10 cellular contexts compared by ENCODE assay signal in the genomic region with DNA sequence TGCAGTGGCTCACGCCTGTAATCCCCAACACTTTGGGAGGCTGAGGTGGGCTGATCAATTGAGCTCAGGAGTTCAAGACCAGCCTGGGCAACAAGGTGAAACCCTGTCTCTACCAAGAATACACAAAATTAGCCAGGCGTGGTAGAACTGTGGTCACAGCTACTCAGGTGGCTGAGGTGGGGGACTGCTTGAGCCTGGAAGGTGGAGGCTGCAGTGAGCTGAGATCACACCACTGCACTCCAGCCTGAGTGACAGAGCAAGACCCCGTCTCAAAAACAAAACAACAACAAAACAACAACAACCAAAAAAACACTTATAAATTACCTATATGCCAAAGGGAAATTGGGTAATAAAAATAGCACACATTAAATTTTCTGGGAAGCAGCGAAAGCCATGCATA.
DNase-seq lines count a peak whose midpoint lies in the region; ATAC-seq lines count a peak whose summit lies in the region.
"Had no signal": no experiment of that assay in that cellular context is flagged by ENCODE, and none has a peak within 500 bp of the region (broad histone marks: within the 10 kb centered on the region; RNA-seq: fewer than 3 reads in every experiment).

No MANE protein-coding gene starts in this region.

- peak; percentile 58 for DNase-seq in activated CD8-positive, alpha-beta memory T cell treated with anti-CD3 and anti-CD28 coated beads, Interleukin-2, amount 10 ng/mL, durations not matched to agents 7 days and 5 days
- no peak for DNase-seq in activated CD8-positive, alpha-beta memory T cell treated with anti-CD3 and anti-CD28 coated beads, Interleukin-2, amount 50 U/mL, for 4 hours
- no peak for DNase-seq in activated T-helper 2 cell treated with anti-CD3 and anti-CD28 coated beads, Interferon-gamma antibody, Interleukin-2, Interleukin-4, amounts not matched to agents 10 μg/mL and 5 μg/mL and 100 μg/mL, durations not matched to agents 14 hours and 24 hours and 36 hours (ENCODE audit: low spot score)
- DNase-seq in stimulated activated naive B cell treated with anti-CD40 and anti-IgM and Interleukin-4, amounts not matched to agents 10 μg/mL and 1 μg/mL and 100 μg/mL, for 72 hours: no peak
- DNase-seq in stimulated activated CD4-positive, alpha-beta T cell treated with anti-CD3 and anti-CD28 coated beads, Interleukin-4, amount 100 ng/mL, for 4 hours: no peak
- DNase-seq in NCI-H2227 (lab: John Stamatoyannopoulos, UW; ENCODE audit: unreplicated experiment): no peak
- no peak for DNase-seq in NCI-H774 (lab: John Stamatoyannopoulos, UW)
- DNase-seq: foreskin fibroblast, Karpas-422 had no signal

- peaks cover 65% of the 10 kb centered on the region for H3K4me1 Mint-ChIP-seq in activated CD8-positive, alpha-beta memory T cell treated with anti-CD3 and anti-CD28 coated beads, Interleukin-2, amount 10 ng/mL, durations not matched to agents 7 days and 5 days
- H3K4me1 Mint-ChIP-seq in activated T-helper 2 cell treated with anti-CD3 and anti-CD28 coated beads, Interferon-gamma antibody, Interleukin-2, Interleukin-4, amounts not matched to agents 10 μg/mL and 5 μg/mL and 100 μg/mL, durations not matched to agents 14 hours and 24 hours and 36 hours (ENCODE audit: low read depth): peaks cover 75% of the 10 kb centered on the region
- peaks cover 48 to 64% of the 10 kb centered on the region in 2 donors for H3K4me1 Mint-ChIP-seq in stimulated activated naive B cell treated with anti-CD40 and anti-IgM and Interleukin-4, amounts not matched to agents 10 μg/mL and 1 μg/mL and 100 μg/mL, for 72 hours

- peak; percentile 35 for ATAC-seq in activated CD8-positive, alpha-beta memory T cell treated with anti-CD3 and anti-CD28 coated beads, Interleukin-2, amount 10 ng/mL, durations not matched to agents 7 days and 5 days
- ATAC-seq in HG02943 (IDR thresholded peaks at IDR 0.05; ENCODE audit: low read depth, unreplicated experiment): peak; percentile 51
- ATAC-seq in stimulated activated naive B cell treated with anti-CD40 and anti-IgM and Interleukin-4, amounts not matched to agents 10 μg/mL and 1 μg/mL and 100 μg/mL, for 72 hours (replicated peaks): peak; percentile 65 to 69

- H3K4me3 Mint-ChIP-seq in activated CD8-positive, alpha-beta memory T cell treated with anti-CD3 and anti-CD28 coated beads, Interleukin-2, amount 10 ng/mL, durations not matched to agents 7 days and 5 days: peak overlapping the region; percentile 64
- H3K4me3 Mint-ChIP-seq in activated T-helper 2 cell treated with anti-CD3 and anti-CD28 coated beads, Interferon-gamma antibody, Interleukin-2, Interleukin-4, amounts not matched to agents 10 μg/mL and 5 μg/mL and 100 μg/mL, durations not matched to agents 14 hours and 24 hours and 36 hours (ENCODE audit: low read depth): peak overlapping the region; percentile 72
- peak overlapping the region; percentile 54 to 73 for H3K4me3 Mint-ChIP-seq in stimulated activated naive B cell treated with anti-CD40 and anti-IgM and Interleukin-4, amounts not matched to agents 10 μg/mL and 1 μg/mL and 100 μg/mL, for 72 hours

- H3K9me3 Mint-ChIP-seq in activated CD8-positive, alpha-beta memory T cell treated with anti-CD3 and anti-CD28 coated beads, Interleukin-2, amount 10 ng/mL, durations not matched to agents 7 days and 5 days (ENCODE audit: low read depth): peaks cover 8% of the 10 kb centered on the region
- peaks cover 8% of the 10 kb centered on the region for H3K9me3 Mint-ChIP-seq in activated T-helper 2 cell treated with anti-CD3 and anti-CD28 coated beads, Interferon-gamma antibody, Interleukin-2, Interleukin-4, amounts not matched to agents 10 μg/mL and 5 μg/mL and 100 μg/mL, durations not matched to agents 14 hours and 24 hours and 36 hours
- H3K9me3 Mint-ChIP-seq in stimulated activated naive B cell treated with anti-CD40 and anti-IgM and Interleukin-4, amounts not matched to agents 10 μg/mL and 1 μg/mL and 100 μg/mL, for 72 hours: peaks cover 11% of the 10 kb centered on the region in 2 donors

- peaks cover 2% of the 10 kb centered on the region for H3K27me3 Mint-ChIP-seq in activated CD8-positive, alpha-beta memory T cell treated with anti-CD3 and anti-CD28 coated beads, Interleukin-2, amount 10 ng/mL, durations not matched to agents 7 days and 5 days
- H3K27me3 Mint-ChIP-seq in activated T-helper 2 cell treated with anti-CD3 and anti-CD28 coated beads, Interferon-gamma antibody, Interleukin-2, Interleukin-4, amounts not matched to agents 10 μg/mL and 5 μg/mL and 100 μg/mL, durations not matched to agents 14 hours and 24 hours and 36 hours (ENCODE audit: low read depth): no peaks in the 10 kb centered on the region
- H3K27me3 Mint-ChIP-seq in stimulated activated naive B cell treated with anti-CD40 and anti-IgM and Interleukin-4, amounts not matched to agents 10 μg/mL and 1 μg/mL and 100 μg/mL, for 72 hours: peaks cover 44 to 55% of the 10 kb centered on the region in 2 donors

- peaks cover 30% of the 10 kb centered on the region for H3K36me3 Mint-ChIP-seq in activated CD8-positive, alpha-beta memory T cell treated with anti-CD3 and anti-CD28 coated beads, Interleukin-2, amount 10 ng/mL, durations not matched to agents 7 days and 5 days
- H3K36me3 Mint-ChIP-seq in activated T-helper 2 cell treated with anti-CD3 and anti-CD28 coated beads, Interferon-gamma antibody, Interleukin-2, Interleukin-4, amounts not matched to agents 10 μg/mL and 5 μg/mL and 100 μg/mL, durations not matched to agents 14 hours and 24 hours and 36 hours (ENCODE audit: low read depth): peaks cover 46% of the 10 kb centered on the region
- peaks cover 16 to 28% of the 10 kb centered on the region in 2 donors for H3K36me3 Mint-ChIP-seq in stimulated activated naive B cell treated with anti-CD40 and anti-IgM and Interleukin-4, amounts not matched to agents 10 μg/mL and 1 μg/mL and 100 μg/mL, for 72 hours

- intact Hi-C loops in activated T-helper 2 cell treated with anti-CD3 and anti-CD28 coated beads, Interferon-gamma antibody, Interleukin-2, Interleukin-4, amounts not matched to agents 10 μg/mL and 5 μg/mL and 100 μg/mL, durations not matched to agents 14 hours and 24 hours and 36 hours (cut with micrococcal nuclease): loop anchor here (1.0 to 2.0 kb wide), 5 partner anchors 16 to 122 kb away; no protein-coding TSS in a partner anchor

- H3K27ac Mint-ChIP-seq in activated CD8-positive, alpha-beta memory T cell treated with anti-CD3 and anti-CD28 coated beads, Interleukin-2, amount 10 ng/mL, durations not matched to agents 7 days and 5 days: peak overlapping the region; percentile 87
- peak overlapping the region; percentile 85 for H3K27ac Mint-ChIP-seq in activated T-helper 2 cell treated with anti-CD3 and anti-CD28 coated beads, Interferon-gamma antibody, Interleukin-2, Interleukin-4, amounts not matched to agents 10 μg/mL and 5 μg/mL and 100 μg/mL, durations not matched to agents 14 hours and 24 hours and 36 hours
- H3K27ac Mint-ChIP-seq in stimulated activated naive B cell treated with anti-CD40 and anti-IgM and Interleukin-4, amounts not matched to agents 10 μg/mL and 1 μg/mL and 100 μg/mL, for 72 hours: no peak overlapping the region

- CTCF ChIA-PET in activated CD8-positive, alpha-beta memory T cell treated with anti-CD3 and anti-CD28 coated beads, Interleukin-2, amount 10 ng/mL, durations not matched to agents 7 days and 5 days (lab: Charles Lee): interaction anchor here (0.8 kb wide), 1 partner anchor 14 kb away, joined by 3 read pairs; no protein-coding TSS in a partner anchor
